In genomic region chr5:103207001-103207400, GRCh38 we compare ENCODE assay signal across 22 cellular contexts.
"Had no signal": no experiment of that assay in that cellular context is flagged by ENCODE, and none has a peak within 500 bp of the region (broad histone marks: within the 10 kb centered on the region; RNA-seq: fewer than 3 reads in every experiment).

No MANE protein-coding gene starts in this region.

- H3K36me3 ChIP-seq: ovary, thoracic aorta, uterus had no signal

- H3K27ac ChIP-seq: esophagus muscularis mucosa, ovary, thoracic aorta, uterus, VCaP had no signal

- ATAC-seq: effector memory CD8-positive, alpha-beta T cell; left ventricle myocardium superior had no signal

- DNase-seq: activated CD4-positive, alpha-beta memory T cell treated with anti-CD3 and anti-CD28 coated beads, Interleukin-2, amount 10 ng/mL, durations not matched to agents 7 days and 5 days; activated CD4-positive, alpha-beta T cell treated with anti-CD3 and anti-CD28 coated beads, Interleukin-2, amount 10 ng/mL, durations not matched to agents 7 days and 5 days; activated naive CD8-positive, alpha-beta T cell treated with anti-CD3 and anti-CD28 coated beads, Interleukin-2, amount 50 U/mL, for 24 hours; activated T-cell treated with anti-CD3 and anti-CD28 coated beads, Interleukin-2, amount 50 U/mL, for 48 hours; amygdala; caudate nucleus; cortex of kidney; effector memory CD8-positive, alpha-beta T cell; left ventricle myocardium superior; mammary epithelial cell; ovary; stimulated activated CD4-positive, alpha-beta T cell treated with anti-CD3 and anti-CD28 coated beads, Interleukin-15, amount 100 ng/mL, for 24 hours; stimulated activated CD4-positive, alpha-beta T cell treated with anti-CD3 and anti-CD28 coated beads, Interleukin-2, amount 100 ng/mL, for 24 hours; uterus had no signal

- H3K4me3 ChIP-seq: esophagus muscularis mucosa, ovary, thoracic aorta, uterus had no signal

- H3K27me3 ChIP-seq: esophagus muscularis mucosa, ovary, uterus had no signal

- H3K4me3 Mint-ChIP-seq: activated CD4-positive, alpha-beta memory T cell treated with anti-CD3 and anti-CD28 coated beads, Interleukin-2, amount 10 ng/mL, durations not matched to agents 7 days and 5 days; activated CD4-positive, alpha-beta T cell treated with anti-CD3 and anti-CD28 coated beads, Interleukin-2, amount 10 ng/mL, durations not matched to agents 7 days and 5 days; activated naive CD4-positive, alpha-beta T cell treated with anti-CD3 and anti-CD28 coated beads, Interleukin-2, amount 50 U/mL, for 24 hours; activated naive CD8-positive, alpha-beta T cell treated with anti-CD3 and anti-CD28 coated beads, Interleukin-2, amount 50 U/mL, for 24 hours; effector memory CD8-positive, alpha-beta T cell; stimulated activated naive CD8-positive, alpha-beta T cell treated with anti-CD3 and anti-CD28 coated beads, Interleukin-15, Interleukin-2, amounts not matched to agents 100 ng/mL and 50 ng/mL, for 24 hours; type B pancreatic cell had no signal

- H3K27ac Mint-ChIP-seq: activated CD4-positive, alpha-beta T cell treated with anti-CD3 and anti-CD28 coated beads, Interleukin-2, amount 10 ng/mL, durations not matched to agents 7 days and 5 days; effector memory CD8-positive, alpha-beta T cell; progenitor cell of endocrine pancreas; type B pancreatic cell had no signal

- H3K4me1 ChIP-seq: uterus had no signal

- H3K27me3 Mint-ChIP-seq: activated CD4-positive, alpha-beta memory T cell treated with anti-CD3 and anti-CD28 coated beads, Interleukin-2, amount 10 ng/mL, durations not matched to agents 7 days and 5 days; activated CD4-positive, alpha-beta T cell treated with anti-CD3 and anti-CD28 coated beads, Interleukin-2, amount 10 ng/mL, durations not matched to agents 7 days and 5 days; activated naive CD4-positive, alpha-beta T cell treated with anti-CD3 and anti-CD28 coated beads, Interleukin-2, amount 50 U/mL, for 24 hours; activated naive CD8-positive, alpha-beta T cell treated with anti-CD3 and anti-CD28 coated beads, Interleukin-2, amount 50 U/mL, for 24 hours; effector memory CD8-positive, alpha-beta T cell; progenitor cell of endocrine pancreas; stimulated activated naive CD8-positive, alpha-beta T cell treated with anti-CD3 and anti-CD28 coated beads, Interleukin-15, Interleukin-2, amounts not matched to agents 100 ng/mL and 50 ng/mL, for 24 hours; type B pancreatic cell had no signal

- H3K9me3 ChIP-seq: esophagus muscularis mucosa, ovary, thoracic aorta, uterus had no signal

- H3K9me3 Mint-ChIP-seq: activated CD4-positive, alpha-beta memory T cell treated with anti-CD3 and anti-CD28 coated beads, Interleukin-2, amount 10 ng/mL, durations not matched to agents 7 days and 5 days; activated CD4-positive, alpha-beta T cell treated with anti-CD3 and anti-CD28 coated beads, Interleukin-2, amount 10 ng/mL, durations not matched to agents 7 days and 5 days; activated T-helper 2 cell treated with anti-CD3 and anti-CD28 coated beads, Interferon-gamma antibody, Interleukin-2, Interleukin-4, amounts not matched to agents 10 μg/mL and 5 μg/mL and 100 μg/mL, durations not matched to agents 14 hours and 24 hours and 36 hours; effector memory CD8-positive, alpha-beta T cell; type B pancreatic cell had no signal
